12 cellular contexts compared by ENCODE assay signal in the genomic region with DNA sequence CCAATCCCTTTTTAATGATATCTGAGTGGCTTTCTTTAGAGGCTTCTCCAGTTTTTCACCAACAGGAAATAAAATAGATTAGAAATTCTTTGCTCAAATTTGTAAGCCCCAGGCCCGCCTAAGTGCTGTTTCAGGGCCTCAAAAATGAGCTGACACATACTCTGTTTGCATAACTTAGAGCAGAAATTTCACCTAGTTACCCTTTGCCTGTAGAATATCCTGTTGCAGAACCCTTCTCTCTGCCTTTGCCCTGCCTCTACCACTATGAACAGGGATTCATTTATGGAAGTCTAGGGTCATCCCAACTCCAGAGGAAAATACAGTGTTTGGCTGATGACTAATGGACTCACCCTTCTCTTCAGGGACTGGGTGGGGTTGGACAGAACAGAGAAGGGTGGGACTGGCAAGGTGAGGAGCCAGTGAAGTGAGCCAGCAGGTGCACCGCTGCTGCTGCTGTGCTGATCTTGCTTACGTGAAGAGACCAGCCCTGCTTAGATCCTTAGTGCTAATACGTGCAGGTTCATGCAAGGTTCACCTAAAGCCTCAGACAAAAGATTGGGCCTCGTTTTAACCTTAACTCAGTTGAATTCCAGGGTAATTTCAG. TPM values are rescaled to one million over a fixed set of nuclear protein-coding genes. Genes with fewer than 3 reads are reported as not detected.
DNase-seq lines count a peak whose midpoint lies in the region; ATAC-seq and TF ChIP-seq lines count a peak whose summit lies in the region.
"Had no signal": no experiment of that assay in that cellular context is flagged by ENCODE, and none has a peak within 500 bp of the region (broad histone marks: within the 10 kb centered on the region; RNA-seq: fewer than 3 reads in every experiment).

No MANE protein-coding gene starts in this region.

- peak overlapping the region; percentile 46 to 89 (median 79) for H3K27ac Mint-ChIP-seq in CD14-positive monocyte
- H3K27ac Mint-ChIP-seq in activated naive CD8-positive, alpha-beta T cell treated with anti-CD3 and anti-CD28 coated beads, Interleukin-2, amount 50 U/mL, for 24 hours, result no peak overlapping the region
- H3K27ac Mint-ChIP-seq: activated naive CD4-positive, alpha-beta T cell treated with anti-CD3 and anti-CD28 coated beads, Interleukin-2, amount 10 ng/mL, durations not matched to agents 7 days and 5 days; neural progenitor cell had no signal

- H3K9me3 ChIP-seq in HCT116 (ENCODE audit: control insufficient read depth in 1 of 2, insufficient read depth in 1 of 2, low read depth in 1 of 2, low read length in 2 of 2) (no peaks in the 10 kb centered on the region), mesenchymal stem cell (ENCODE audit: control insufficient read depth, low read length) (no peaks in the 10 kb centered on the region), MG63 (no peaks in the 10 kb centered on the region)
- H3K9me3 ChIP-seq: BLaER1 had no signal

- BruUV-seq in HCT116 (replicated peaks; lab: Mats Ljungman, UMichigan), result no TSS peak

- H2BK5ac ChIP-seq in mesenchymal stem cell (ENCODE audit: low read depth, low read length, poor library complexity, severe bottlenecking), result no peak overlapping the region

- WGBS in mesenchymal stem cell, result 89% methylated on average over 3 of the region's 5 CpGs

- no peaks in the 10 kb centered on the region for H3K27me3 ChIP-seq in HCT116 (ENCODE audit: insufficient read depth, low read length)
- H3K27me3 ChIP-seq in mesenchymal stem cell (ENCODE audit: control insufficient read depth in 1 of 2, insufficient read depth in 1 of 2, low read length in 2 of 2), result no peaks in the 10 kb centered on the region
- H3K27me3 ChIP-seq in MG63, result no peaks in the 10 kb centered on the region
- H3K27me3 ChIP-seq: BLaER1, neural progenitor cell had no signal

- CTCF ChIA-PET in HCT116 (lab: Charles Lee), result no interaction called here

- peak overlapping the region; percentile 49 for H4K8ac ChIP-seq in mesenchymal stem cell (ENCODE audit: low read length)

- DNase-seq in CD14-positive monocyte (ENCODE audit: low spot score) (no peak), HCT116 (ENCODE audit: low read depth, low spot score) (peak; percentile 10), mesenchymal stem cell (no peak), MG63 (no peak), NCI-H2227 (lab: John Stamatoyannopoulos, UW; ENCODE audit: unreplicated experiment) (no peak), NCI-H82 treated with DMSO at 0.1 percent for 48 hours (lab: John Stamatoyannopoulos, UW; ENCODE audit: unreplicated experiment) (no peak), islet precursor cell (no peak)
- DNase-seq in activated naive CD8-positive, alpha-beta T cell treated with anti-CD3 and anti-CD28 coated beads, Interleukin-2, amount 50 U/mL, for 24 hours, result no peak
- DNase-seq: activated naive CD4-positive, alpha-beta T cell treated with anti-CD3 and anti-CD28 coated beads, Interleukin-2, amount 10 ng/mL, durations not matched to agents 7 days and 5 days; NCI-H1048 had no signal

- intact Hi-C loops in CD14-positive monocyte (cut with micrococcal nuclease) (no loop called here), HCT116 (cut with micrococcal nuclease) (no loop called here)

- H3K79me2 ChIP-seq in HCT116 (ENCODE audit: insufficient read depth, low read length), result no peaks in the 10 kb centered on the region

- H3K4me1 ChIP-seq in HCT116 (ENCODE audit: control insufficient read depth in 1 of 2, insufficient read depth in 2 of 2, low read length in 2 of 2) (peaks cover 3 to 11% of the 10 kb centered on the region in 2 experiments; a peak in 2 of 4 replicates), mesenchymal stem cell (ENCODE audit: control insufficient read depth, insufficient read depth, low read depth, low read length) (no peaks in the 10 kb centered on the region)
- H3K4me1 ChIP-seq: BLaER1, neural progenitor cell had no signal

- no peaks in the 10 kb centered on the region for H3K27me3 Mint-ChIP-seq in CD14-positive monocyte (ENCODE audit: low read depth in 3 of 3)
- no peaks in the 10 kb centered on the region for H3K27me3 Mint-ChIP-seq in activated naive CD8-positive, alpha-beta T cell treated with anti-CD3 and anti-CD28 coated beads, Interleukin-2, amount 50 U/mL, for 24 hours
- H3K27me3 Mint-ChIP-seq: activated naive CD4-positive, alpha-beta T cell treated with anti-CD3 and anti-CD28 coated beads, Interleukin-2, amount 10 ng/mL, durations not matched to agents 7 days and 5 days had no signal

- peak; percentile 67 for ATAC-seq in HCT116
- peak; percentile 40 for ATAC-seq in activated naive CD8-positive, alpha-beta T cell treated with anti-CD3 and anti-CD28 coated beads, Interleukin-2, amount 50 U/mL, for 24 hours

- H4K91ac ChIP-seq in mesenchymal stem cell (ENCODE audit: low read length), result peak overlapping the region; percentile 56

- peaks cover 20% of the 10 kb centered on the region for H3K79me1 ChIP-seq in mesenchymal stem cell (replicated peaks; ENCODE audit: low read length, poor library complexity, severe bottlenecking)

- H3K9me2 ChIP-seq in HCT116 (ENCODE audit: insufficient read depth), result no peaks in the 10 kb centered on the region

- H3K18ac ChIP-seq in mesenchymal stem cell (ENCODE audit: low read depth in 1 of 2, low read length in 2 of 2), result peak overlapping the region in 1 of 2 experiments; percentile 66

- RAD21 ChIA-PET in HCT116 (lab: Charles Lee; ENCODE audit: low non-redundant PET in 1 of 2, low total read pairs in 2 of 2, uncharacterized antibody in 2 of 2, unreplicated experiment in 2 of 2), result interaction anchor here in 1 of 2 experiments (0.9 kb wide), 1 partner anchor 23 kb away, joined by 3 read pairs; the partner anchor contains the start of genes NMRK1 and OSTF1

- no peak overlapping the region for H3K27ac ChIP-seq in HCT116 (ENCODE audit: low read depth, low read length)
- no peak overlapping the region for H3K27ac ChIP-seq in mesenchymal stem cell (ENCODE audit: low read length, poor library complexity, severe bottlenecking)
- H3K27ac ChIP-seq: BLaER1, neural progenitor cell had no signal

- no peaks in the 10 kb centered on the region for H4K20me1 ChIP-seq in HCT116 (ENCODE audit: insufficient read depth)

- TF ChIP-seq POLR2A in HCT116 (IDR thresholded peaks at IDR 0.05; ENCODE audit: borderline replicate concordance, extremely low read depth, insufficient read depth, insufficient read length), result no peak

- no peak overlapping the region for H3K4ac ChIP-seq in mesenchymal stem cell (ENCODE audit: low read depth in 1 of 2, low read length in 2 of 2)

- H2BK15ac ChIP-seq in mesenchymal stem cell (ENCODE audit: low read depth, poor library complexity, severe bottlenecking), result no peak overlapping the region

- peaks cover 0 to 16% of the 10 kb centered on the region in 2 donors for H3K36me3 Mint-ChIP-seq in CD14-positive monocyte
- H3K36me3 Mint-ChIP-seq in activated naive CD8-positive, alpha-beta T cell treated with anti-CD3 and anti-CD28 coated beads, Interleukin-2, amount 50 U/mL, for 24 hours (ENCODE audit: low read depth), result peaks cover 3% of the 10 kb centered on the region
- H3K36me3 Mint-ChIP-seq: neural progenitor cell had no signal

- H2AFZ ChIP-seq in HCT116 (ENCODE audit: low read depth, low read length, poor library complexity, severe bottlenecking) (no peak overlapping the region), mesenchymal stem cell (ENCODE audit: low read depth, low read length) (no peak overlapping the region)
- H2AFZ ChIP-seq: neural progenitor cell had no signal

- no peaks in the 10 kb centered on the region for H3K9me3 Mint-ChIP-seq in CD14-positive monocyte
- H3K9me3 Mint-ChIP-seq in activated naive CD8-positive, alpha-beta T cell treated with anti-CD3 and anti-CD28 coated beads, Interleukin-2, amount 50 U/mL, for 24 hours, result no peaks in the 10 kb centered on the region
- H3K9me3 Mint-ChIP-seq: activated naive CD4-positive, alpha-beta T cell treated with anti-CD3 and anti-CD28 coated beads, Interleukin-2, amount 10 ng/mL, durations not matched to agents 7 days and 5 days; neural progenitor cell had no signal

- H3K4me2 ChIP-seq in HCT116 (ENCODE audit: low read length), result peak overlapping the region; percentile 16
- no peak overlapping the region for H3K4me2 ChIP-seq in mesenchymal stem cell (ENCODE audit: low read length, poor library complexity, severe bottlenecking)
- H3K4me2 ChIP-seq: BLaER1, neural progenitor cell had no signal

- H3K23ac ChIP-seq in mesenchymal stem cell (ENCODE audit: low read length in 2 of 2), result no peak overlapping the region

- no peaks in the 10 kb centered on the region for H3K36me3 ChIP-seq in HCT116 (ENCODE audit: control insufficient read depth in 1 of 2, insufficient read depth in 2 of 2, low read length in 2 of 2)
- H3K36me3 ChIP-seq in mesenchymal stem cell (ENCODE audit: control insufficient read depth in 1 of 2, insufficient read depth in 2 of 2, low read depth in 1 of 2, low read length in 2 of 2), result no peaks in the 10 kb centered on the region
- H3K36me3 ChIP-seq in MG63, result no peaks in the 10 kb centered on the region
- H3K36me3 ChIP-seq: BLaER1, neural progenitor cell had no signal

- no peak overlapping the region for H2BK120ac ChIP-seq in mesenchymal stem cell (ENCODE audit: low read depth, low read length)

- no peak for TF ChIP-seq RAD21 in HCT116 (IDR thresholded peaks at IDR 0.05; ENCODE audit: low read depth)

- TF ChIP-seq CTCF in CD14-positive monocyte (IDR thresholded peaks at IDR 0.05), result no peak
- TF ChIP-seq CTCF in HCT116 (IDR thresholded peaks at IDR 0.05 in 2 of 3, conservative IDR thresholded peaks at IDR 0.05 in 1 of 3; ENCODE audit: borderline replicate concordance in 1 of 3, insufficient read depth in 1 of 3, low read depth in 2 of 3, low read length in 2 of 3), result no peak

- no peak overlapping the region for H2AK5ac ChIP-seq in mesenchymal stem cell (ENCODE audit: low read length, severe bottlenecking)

- H3K4me1 Mint-ChIP-seq in CD14-positive monocyte, result peaks cover 49% of the 10 kb centered on the region
- H3K4me1 Mint-ChIP-seq in activated naive CD8-positive, alpha-beta T cell treated with anti-CD3 and anti-CD28 coated beads, Interleukin-2, amount 50 U/mL, for 24 hours, result peaks cover 52% of the 10 kb centered on the region
- H3K4me1 Mint-ChIP-seq: neural progenitor cell had no signal

- no peak overlapping the region for H3K9ac ChIP-seq in HCT116 (ENCODE audit: low read length)
- no peak overlapping the region for H3K9ac ChIP-seq in mesenchymal stem cell (ENCODE audit: low read length)
- H3K9ac ChIP-seq: BLaER1, neural progenitor cell had no signal

- H2BK12ac ChIP-seq in mesenchymal stem cell (ENCODE audit: low read length in 2 of 2), result no peak overlapping the region

- POLR2A ChIA-PET in HCT116 (lab: Charles Lee), result interaction anchor here (0.7 to 1.2 kb wide), 2 partner anchors 23 to 352 kb away, joined by 3 to 5 read pairs; partner anchors contain the start of genes NMRK1 and OSTF1

- H3K14ac ChIP-seq in mesenchymal stem cell (ENCODE audit: low read length in 2 of 2), result no peak overlapping the region

- no peak overlapping the region for H3K4me3 Mint-ChIP-seq in CD14-positive monocyte
- no peak overlapping the region for H3K4me3 Mint-ChIP-seq in activated naive CD8-positive, alpha-beta T cell treated with anti-CD3 and anti-CD28 coated beads, Interleukin-2, amount 50 U/mL, for 24 hours
- H3K4me3 Mint-ChIP-seq: activated naive CD4-positive, alpha-beta T cell treated with anti-CD3 and anti-CD28 coated beads, Interleukin-2, amount 10 ng/mL, durations not matched to agents 7 days and 5 days; neural progenitor cell had no signal

- no peak overlapping the region for H3K4me3 ChIP-seq in HCT116 (replicated peaks in 1 of 2; ENCODE audit: low read depth in 1 of 2, low read length in 2 of 2)
- H3K4me3 ChIP-seq in mesenchymal stem cell (ENCODE audit: insufficient read depth in 1 of 2, low read depth in 1 of 2, low read length in 2 of 2), result no peak overlapping the region
- no peak overlapping the region for H3K4me3 ChIP-seq in MG63
- H3K4me3 ChIP-seq: BLaER1, neural progenitor cell had no signal

RNA-seq across cellular contexts. Expression of gene OSTF1, which starts 22.8 kb away (rescaled TPM):
- polyA plus RNA-seq in CD14-positive monocyte, result 100 to 1,000 TPM; 240 to 296 TPM
- total RNA-seq in HCT116 (2021; ENCODE audit: unreplicated experiment), result 20.7 TPM
- polyA plus RNA-seq in HCT116 (2012), result 14.5 and 19.6 TPM in 2 replicates
- polyA plus RNA-seq in mesenchymal stem cell (2013, experiment 1 of 2), result 35.9 TPM
- polyA plus RNA-seq in mesenchymal stem cell (2013, experiment 2 of 2), result 36.4 TPM
- total RNA-seq in MG63 (2014; rRNA removed; shearing (Covaris generic); ENCODE audit: low replicate concordance), result 18.6 and 23.0 TPM in 2 replicates

RNA-seq across cellular contexts. Expression of gene NMRK1, which starts 23.2 kb away (rescaled TPM):
- 1 to 10 TPM; 9.3 to 9.8 TPM for polyA plus RNA-seq in CD14-positive monocyte
- total RNA-seq in HCT116 (2021; ENCODE audit: unreplicated experiment), result 7.8 TPM
- 6.5 and 7.2 TPM in 2 replicates for polyA plus RNA-seq in HCT116 (2012)
- 16.4 TPM for polyA plus RNA-seq in mesenchymal stem cell (2013, experiment 1 of 2)
- polyA plus RNA-seq in mesenchymal stem cell (2013, experiment 2 of 2), result 16.6 TPM
- 17.3 and 19.8 TPM in 2 replicates for total RNA-seq in MG63 (2014; rRNA removed; shearing (Covaris generic); ENCODE audit: low replicate concordance)
